Comparison of ENCODE assay signal across 15 cellular contexts in the genomic region with DNA sequence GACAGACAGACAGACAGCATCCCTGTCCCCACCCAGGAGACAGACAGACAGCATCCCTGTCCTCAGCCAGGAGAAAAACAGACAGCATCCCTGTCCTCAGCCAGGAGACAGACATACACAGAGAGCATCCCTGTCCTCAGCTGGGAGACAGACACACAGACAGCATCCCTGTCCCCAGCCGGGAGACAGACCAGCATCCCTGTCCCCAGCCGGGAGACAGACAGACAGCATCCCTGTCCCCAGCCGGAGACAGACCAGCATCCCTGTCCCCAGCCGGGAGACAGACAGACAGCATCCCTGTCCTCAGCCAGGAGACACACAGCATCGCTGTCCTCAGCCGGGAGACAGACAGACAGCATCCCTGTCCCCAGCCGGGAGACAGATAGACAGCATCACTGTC. TPM values are rescaled to one million over a fixed set of nuclear protein-coding genes. Genes with fewer than 3 reads are reported as not detected.
DNase-seq lines count a peak whose midpoint lies in the region; ATAC-seq, FAIRE-seq and TF ChIP-seq lines count a peak whose summit lies in the region.
"Not testable (repeated sequence)": the region's sequence is repeated elsewhere in the genome, so short reads cannot be mapped to it uniquely, and the experiment has no call there.
"Had no signal": no experiment of that assay in that cellular context is flagged by ENCODE, and none has a peak within 500 bp of the region (broad histone marks: within the 10 kb centered on the region; RNA-seq: fewer than 3 reads in every experiment).

No MANE protein-coding gene starts in this region.

- H3K27ac ChIP-seq in left ventricle myocardium inferior (replicated peaks); lower lobe of right lung: not testable (repeated sequence)

- not testable (repeated sequence) for H3K36me3 ChIP-seq in left ventricle myocardium inferior, lower lobe of right lung

- ATAC-seq in lower lobe of right lung, result not testable (repeated sequence)

- H3K4me3 ChIP-seq in left ventricle myocardium inferior, lower lobe of right lung: not testable (repeated sequence)

- not testable (repeated sequence) for H3K9me3 ChIP-seq in left ventricle myocardium inferior (replicated peaks); lower lobe of right lung

- peak overlapping the region; percentile 60 for H3K27ac Mint-ChIP-seq in dendritic cell treated with granulocyte-macrophage colony-stimulating factor and Interleukin-4, amounts not matched to agents 40 ng/mL and 50 ng/mL, for 4 days

- H3K27me3 ChIP-seq in left ventricle myocardium inferior (ENCODE audit: low read depth), result peaks cover 10% of the 10 kb centered on the region
- not testable (repeated sequence) for H3K27me3 ChIP-seq in lower lobe of right lung (ENCODE audit: low read depth)

- TF ChIP-seq CTCF in left ventricle myocardium inferior (IDR thresholded peaks at IDR 0.05; ENCODE audit: borderline replicate concordance); lower lobe of right lung (IDR thresholded peaks at IDR 0.05): not testable (repeated sequence)

- H3K4me1 Mint-ChIP-seq in dendritic cell treated with granulocyte-macrophage colony-stimulating factor and Interleukin-4, amounts not matched to agents 40 ng/mL and 50 ng/mL, for 4 days (ENCODE audit: low read depth), result peaks cover 60% of the 10 kb centered on the region

- peaks cover 55% of the 10 kb centered on the region for H3K36me3 Mint-ChIP-seq in dendritic cell treated with granulocyte-macrophage colony-stimulating factor and Interleukin-4, amounts not matched to agents 40 ng/mL and 50 ng/mL, for 4 days (ENCODE audit: low read depth)

- not testable (repeated sequence) for H3K4me3 Mint-ChIP-seq in dendritic cell treated with granulocyte-macrophage colony-stimulating factor and Interleukin-4, amounts not matched to agents 40 ng/mL and 50 ng/mL, for 4 days

- not testable (repeated sequence) for DNase-seq in GM12891 (ENCODE audit: insufficient read length, low spot score)
- DNase-seq in activated effector memory CD4-positive, alpha-beta T cell treated with anti-CD3 and anti-CD28 coated beads, Interleukin-2, amount 50 U/mL, for 16 hours, result peak; percentile 49
- DNase-seq in cardiac septum (ENCODE audit: low spot score) (peak; percentile 33), left ventricle myocardium inferior (peak; percentile 1), lower lobe of right lung (peak; percentile 0), posterior vena cava (ENCODE audit: low spot score) (peak; percentile 10)

- peaks cover 11% of the 10 kb centered on the region for H3K4me1 ChIP-seq in left ventricle myocardium inferior
- not testable (repeated sequence) for H3K4me1 ChIP-seq in lower lobe of right lung

- FAIRE-seq in GM12891 (lab: Jason Lieb, UNC), result peak; percentile 52

- H3K9me3 Mint-ChIP-seq in dendritic cell treated with granulocyte-macrophage colony-stimulating factor and Interleukin-4, amounts not matched to agents 40 ng/mL and 50 ng/mL, for 4 days, result not testable (repeated sequence)

- H3K27me3 Mint-ChIP-seq in dendritic cell treated with granulocyte-macrophage colony-stimulating factor and Interleukin-4, amounts not matched to agents 40 ng/mL and 50 ng/mL, for 4 days, result not testable (repeated sequence)

- intact Hi-C loops in dendritic cell treated with granulocyte-macrophage colony-stimulating factor and Interleukin-4, amounts not matched to agents 40 ng/mL and 50 ng/mL, for 4 days (cut with micrococcal nuclease); cardiac septum (cut with DNase I); left ventricle myocardium inferior (cut with micrococcal nuclease); lower lobe of right lung (cut with DNase I); posterior vena cava (cut with DNase I): not testable (repeated sequence)

- TF ChIP-seq POLR2A in GM12891 (IDR thresholded peaks at IDR 0.05; ENCODE audit: low read depth, low read length), result not testable (repeated sequence)

RNA-seq across cellular contexts. Expression of a gene that starts 10.8 kb away (rescaled TPM):
- not detected for polyA plus RNA-seq in GM12891 (2012; ENCODE audit: low read depth, missing spikeins)
- total RNA-seq in cardiac septum (0.16 TPM), left ventricle myocardium inferior (0.11 TPM), lower lobe of right lung (1.5 TPM), posterior vena cava (under 1 TPM; 0.86 to 0.88 TPM)
- total RNA-seq: A172; A673; CD4-positive, alpha-beta T cell; GM12878 had no signal
- polyA plus RNA-seq: CD8-positive, alpha-beta memory T cell; GM12878 had no signal

RNA-seq across cellular contexts. Expression of a gene that starts 17.1 kb away (rescaled TPM):
- polyA plus RNA-seq in GM12891 (2012; ENCODE audit: low read depth, missing spikeins), result not detected
- total RNA-seq in cardiac septum (not detected), left ventricle myocardium inferior (not detected), lower lobe of right lung (not detected), posterior vena cava (not detected)
- total RNA-seq: A172; A673; CD4-positive, alpha-beta T cell; CD8-positive, alpha-beta memory T cell; GM12878; GM23338; H4; H9 had no signal
- polyA plus RNA-seq: CD8-positive, alpha-beta memory T cell; GM23338 had no signal

RNA-seq across cellular contexts. Expression of a gene that starts 24.0 kb away (rescaled TPM):
- not detected for polyA plus RNA-seq in GM12891 (2012; ENCODE audit: low read depth, missing spikeins)
- total RNA-seq in cardiac septum (not detected), left ventricle myocardium inferior (not detected), lower lobe of right lung (not detected), posterior vena cava (not detected)
- total RNA-seq: A172; A673; CD4-positive, alpha-beta T cell; CD8-positive, alpha-beta memory T cell; GM12878; GM23338; H4; H9 had no signal
- polyA plus RNA-seq: CD8-positive, alpha-beta memory T cell; GM12878; GM23338 had no signal

RNA-seq across cellular contexts. Expression of a gene that starts 59.0 kb away (rescaled TPM):
- 6.2 TPM for polyA plus RNA-seq in GM12891 (2012; ENCODE audit: low read depth, missing spikeins)
- 22.0 TPM for total RNA-seq in cardiac septum
- total RNA-seq in left ventricle myocardium inferior, result 15.6 TPM
- total RNA-seq in lower lobe of right lung, result 40.4 TPM
- 10 to 100 TPM; 26.8 to 26.9 TPM for total RNA-seq in posterior vena cava
